ENCODE assay signal across 1 cellular context in the genomic region with DNA sequence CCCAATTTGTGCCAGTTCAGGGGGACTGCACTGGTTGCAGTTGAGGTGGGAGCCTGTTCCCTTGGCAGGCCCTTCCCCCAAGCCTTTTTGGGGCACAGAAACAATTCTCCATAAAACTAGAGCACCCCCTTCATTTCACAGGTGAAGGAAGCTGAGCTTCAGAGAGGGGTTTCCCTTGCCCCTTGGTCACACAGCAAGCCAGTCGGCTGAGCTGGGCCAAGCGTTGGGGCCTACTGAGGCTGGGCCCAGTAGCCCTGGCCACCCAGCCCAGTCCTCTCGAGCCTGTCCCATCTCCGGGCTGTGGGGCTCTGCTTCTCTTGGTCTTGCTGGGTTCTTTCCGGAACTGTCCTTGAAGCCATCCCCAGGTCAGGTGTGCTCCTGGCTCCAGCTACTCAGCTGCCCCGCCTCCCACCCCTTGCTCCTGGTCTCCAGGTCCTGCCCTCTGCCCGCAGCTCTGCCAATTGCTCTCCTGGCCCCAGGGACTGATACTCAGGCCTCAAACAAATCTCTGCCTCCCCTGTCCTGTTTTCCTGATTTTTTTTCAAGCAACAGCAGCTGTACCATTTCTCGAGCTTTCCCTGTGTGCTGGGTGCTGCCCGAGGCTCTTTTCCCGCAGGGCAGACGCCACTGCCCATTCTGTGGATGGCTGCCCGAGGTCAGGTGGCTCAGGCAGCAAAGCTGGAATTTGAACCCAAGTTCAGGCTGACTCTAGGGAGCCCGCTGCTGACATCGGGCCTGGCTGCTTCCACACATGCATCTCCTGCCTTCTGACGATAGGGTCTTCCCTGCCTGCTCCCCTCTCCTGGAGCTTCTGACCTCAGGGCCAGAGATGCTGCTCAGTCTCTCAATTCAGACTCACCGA.
TF ChIP-seq lines count a peak whose summit lies in the region.

No MANE protein-coding gene starts in this region.

TF ChIP-seq in HepG2, 621 proteins besides CTCF, POLR2A, EP300 and RAD21 (continued from another document and continues in another):
- TF ChIP-seq, protein P1, sequence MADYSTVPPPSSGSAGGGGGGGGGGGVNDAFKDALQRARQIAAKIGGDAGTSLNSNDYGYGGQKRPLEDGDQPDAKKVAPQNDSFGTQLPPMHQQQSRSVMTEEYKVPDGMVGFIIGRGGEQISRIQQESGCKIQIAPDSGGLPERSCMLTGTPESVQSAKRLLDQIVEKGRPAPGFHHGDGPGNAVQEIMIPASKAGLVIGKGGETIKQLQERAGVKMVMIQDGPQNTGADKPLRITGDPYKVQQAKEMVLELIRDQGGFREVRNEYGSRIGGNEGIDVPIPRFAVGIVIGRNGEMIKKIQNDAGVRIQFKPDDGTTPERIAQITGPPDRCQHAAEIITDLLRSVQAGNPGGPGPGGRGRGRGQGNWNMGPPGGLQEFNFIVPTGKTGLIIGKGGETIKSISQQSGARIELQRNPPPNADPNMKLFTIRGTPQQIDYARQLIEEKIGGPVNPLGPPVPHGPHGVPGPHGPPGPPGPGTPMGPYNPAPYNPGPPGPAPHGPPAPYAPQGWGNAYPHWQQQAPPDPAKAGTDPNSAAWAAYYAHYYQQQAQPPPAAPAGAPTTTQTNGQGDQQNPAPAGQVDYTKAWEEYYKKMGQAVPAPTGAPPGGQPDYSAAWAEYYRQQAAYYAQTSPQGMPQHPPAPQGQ (CRISPR knock-in tag; IDR thresholded peaks at IDR 0.05; ENCODE audit: borderline replicate concordance): no peak
- TF ChIP-seq MBNL3 (CRISPR knock-in tag; conservative IDR thresholded peaks at IDR 0.05) (no peak), SMYD3 (CRISPR knock-in tag; IDR thresholded peaks at IDR 0.05) (no peak), GATAD1 (CRISPR knock-in tag; IDR thresholded peaks at IDR 0.05) (no peak), KDM4B (CRISPR knock-in tag; IDR thresholded peaks at IDR 0.05) (no peak), NCOA2 (CRISPR knock-in tag; IDR thresholded peaks at IDR 0.05) (peak; percentile 26; the same call in 1 of the 2 replicates), ZSCAN12 (CRISPR knock-in tag; IDR thresholded peaks at IDR 0.05) (no peak), BORCS8-MEF2B (CRISPR knock-in tag; IDR thresholded peaks at IDR 0.05) (no peak), KMT2B (CRISPR knock-in tag; IDR thresholded peaks at IDR 0.05) (no peak), ZNF251 (CRISPR knock-in tag; IDR thresholded peaks at IDR 0.05) (no peak), ZNF775 (CRISPR knock-in tag; IDR thresholded peaks at IDR 0.05; ENCODE audit: borderline replicate concordance) (no peak), TCF7 (IDR thresholded peaks at IDR 0.05; ENCODE audit: low read depth) (no peak; the same call in 1 of the 2 replicates), ZNF577 (CRISPR knock-in tag; IDR thresholded peaks at IDR 0.05; ENCODE audit: borderline replicate concordance, low read depth) (no peak), ZNF207 (IDR thresholded peaks at IDR 0.05; ENCODE audit: borderline replicate concordance) (no peak), ELF4 (CRISPR knock-in tag; IDR thresholded peaks at IDR 0.05; ENCODE audit: borderline replicate concordance) (no peak), ZNF235 (CRISPR knock-in tag; IDR thresholded peaks at IDR 0.05; ENCODE audit: borderline replicate concordance) (no peak), NCOR1 (IDR thresholded peaks at IDR 0.05; ENCODE audit: borderline replicate concordance, low read length) (no peak), ZNF550 (CRISPR knock-in tag; IDR thresholded peaks at IDR 0.05; ENCODE audit: borderline replicate concordance) (no peak), FOXO1 (CRISPR knock-in tag; IDR thresholded peaks at IDR 0.05) (no peak), MED8 (CRISPR knock-in tag; IDR thresholded peaks at IDR 0.05; ENCODE audit: insufficient replicate concordance) (peak; percentile 9), ZNF124 (CRISPR knock-in tag; IDR thresholded peaks at IDR 0.05) (0 out of 2 replicates have a peak, but pooled peaks have one; percentile 32), SUZ12 (IDR thresholded peaks at IDR 0.05; ENCODE audit: low read depth, low read length) (no peak), RARA (CRISPR knock-in tag; IDR thresholded peaks at IDR 0.05) (peak; percentile 10; the same call in 1 of the 2 replicates), IRF2 (CRISPR knock-in tag; IDR thresholded peaks at IDR 0.05) (no peak), SMARCE1 (IDR thresholded peaks at IDR 0.05; ENCODE audit: borderline replicate concordance) (no peak), FOXA1 (IDR thresholded peaks at IDR 0.05) (no peak), FOXA1 (CRISPR knock-in tag; IDR thresholded peaks at IDR 0.05) (no peak), NFIC (IDR thresholded peaks at IDR 0.05; ENCODE audit: low read length) (no peak), HCFC1 (IDR thresholded peaks at IDR 0.05; ENCODE audit: low read depth, low read length) (no peak), NCOA1 (CRISPR knock-in tag; IDR thresholded peaks at IDR 0.05) (no peak), ZIK1 (CRISPR knock-in tag; IDR thresholded peaks at IDR 0.05; ENCODE audit: borderline replicate concordance, low read depth) (no peak), CENPT (CRISPR knock-in tag; IDR thresholded peaks at IDR 0.05; ENCODE audit: low read depth) (no peak), ZNF382 (CRISPR knock-in tag; IDR thresholded peaks at IDR 0.05; ENCODE audit: borderline replicate concordance) (no peak), ZNF136 (CRISPR knock-in tag; IDR thresholded peaks at IDR 0.05; ENCODE audit: low read depth) (0 out of 2 replicates have a peak, but pooled peaks have one; percentile 9), JUND (CRISPR knock-in tag; IDR thresholded peaks at IDR 0.05) (no peak), ZNF317 (CRISPR knock-in tag; IDR thresholded peaks at IDR 0.05) (no peak), ZNF569 (CRISPR knock-in tag; IDR thresholded peaks at IDR 0.05; ENCODE audit: borderline replicate concordance) (no peak), PCBP1 (IDR thresholded peaks at IDR 0.05; ENCODE audit: borderline replicate concordance, low read depth, low read length) (no peak), ZFP36L2 (CRISPR knock-in tag; IDR thresholded peaks at IDR 0.05) (no peak), ZNF660 (CRISPR knock-in tag; IDR thresholded peaks at IDR 0.05; ENCODE audit: borderline replicate concordance, low read depth) (no peak), KLF16 (CRISPR knock-in tag; IDR thresholded peaks at IDR 0.05) (no peak), ZNF337 (CRISPR knock-in tag; IDR thresholded peaks at IDR 0.05; ENCODE audit: borderline replicate concordance, low read depth) (peak; percentile 31; the same call in 1 of the 2 replicates), CREM (IDR thresholded peaks at IDR 0.05) (peak; percentile 13; the same call in 1 of the 2 replicates), CREM (CRISPR knock-in tag; IDR thresholded peaks at IDR 0.05) (no peak), ARNTL (CRISPR knock-in tag; IDR thresholded peaks at IDR 0.05) (no peak), KDM1A (CRISPR knock-in tag; IDR thresholded peaks at IDR 0.05) (peak; percentile 54; the same call in 1 of the 2 replicates), NR3C1 (CRISPR knock-in tag; IDR thresholded peaks at IDR 0.05) (no peak), ZNF441 (CRISPR knock-in tag; IDR thresholded peaks at IDR 0.05; ENCODE audit: borderline replicate concordance) (no peak), ZNF841 (CRISPR knock-in tag; IDR thresholded peaks at IDR 0.05; ENCODE audit: borderline replicate concordance) (no peak), MTF1 (CRISPR knock-in tag; IDR thresholded peaks at IDR 0.05) (no peak)
- TF ChIP-seq, protein P2, sequence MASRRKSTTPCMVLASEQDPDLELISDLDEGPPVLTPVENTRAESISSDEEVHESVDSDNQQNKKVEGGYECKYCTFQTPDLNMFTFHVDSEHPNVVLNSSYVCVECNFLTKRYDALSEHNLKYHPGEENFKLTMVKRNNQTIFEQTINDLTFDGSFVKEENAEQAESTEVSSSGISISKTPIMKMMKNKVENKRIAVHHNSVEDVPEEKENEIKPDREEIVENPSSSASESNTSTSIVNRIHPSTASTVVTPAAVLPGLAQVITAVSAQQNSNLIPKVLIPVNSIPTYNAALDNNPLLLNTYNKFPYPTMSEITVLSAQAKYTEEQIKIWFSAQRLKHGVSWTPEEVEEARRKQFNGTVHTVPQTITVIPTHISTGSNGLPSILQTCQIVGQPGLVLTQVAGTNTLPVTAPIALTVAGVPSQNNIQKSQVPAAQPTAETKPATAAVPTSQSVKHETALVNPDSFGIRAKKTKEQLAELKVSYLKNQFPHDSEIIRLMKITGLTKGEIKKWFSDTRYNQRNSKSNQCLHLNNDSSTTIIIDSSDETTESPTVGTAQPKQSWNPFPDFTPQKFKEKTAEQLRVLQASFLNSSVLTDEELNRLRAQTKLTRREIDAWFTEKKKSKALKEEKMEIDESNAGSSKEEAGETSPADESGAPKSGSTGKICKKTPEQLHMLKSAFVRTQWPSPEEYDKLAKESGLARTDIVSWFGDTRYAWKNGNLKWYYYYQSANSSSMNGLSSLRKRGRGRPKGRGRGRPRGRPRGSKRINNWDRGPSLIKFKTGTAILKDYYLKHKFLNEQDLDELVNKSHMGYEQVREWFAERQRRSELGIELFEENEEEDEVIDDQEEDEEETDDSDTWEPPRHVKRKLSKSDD (CRISPR knock-in tag; IDR thresholded peaks at IDR 0.05; ENCODE audit: low read depth): peak; percentile 48; the same call in 1 of the 2 replicates
- TF ChIP-seq, protein P3, sequence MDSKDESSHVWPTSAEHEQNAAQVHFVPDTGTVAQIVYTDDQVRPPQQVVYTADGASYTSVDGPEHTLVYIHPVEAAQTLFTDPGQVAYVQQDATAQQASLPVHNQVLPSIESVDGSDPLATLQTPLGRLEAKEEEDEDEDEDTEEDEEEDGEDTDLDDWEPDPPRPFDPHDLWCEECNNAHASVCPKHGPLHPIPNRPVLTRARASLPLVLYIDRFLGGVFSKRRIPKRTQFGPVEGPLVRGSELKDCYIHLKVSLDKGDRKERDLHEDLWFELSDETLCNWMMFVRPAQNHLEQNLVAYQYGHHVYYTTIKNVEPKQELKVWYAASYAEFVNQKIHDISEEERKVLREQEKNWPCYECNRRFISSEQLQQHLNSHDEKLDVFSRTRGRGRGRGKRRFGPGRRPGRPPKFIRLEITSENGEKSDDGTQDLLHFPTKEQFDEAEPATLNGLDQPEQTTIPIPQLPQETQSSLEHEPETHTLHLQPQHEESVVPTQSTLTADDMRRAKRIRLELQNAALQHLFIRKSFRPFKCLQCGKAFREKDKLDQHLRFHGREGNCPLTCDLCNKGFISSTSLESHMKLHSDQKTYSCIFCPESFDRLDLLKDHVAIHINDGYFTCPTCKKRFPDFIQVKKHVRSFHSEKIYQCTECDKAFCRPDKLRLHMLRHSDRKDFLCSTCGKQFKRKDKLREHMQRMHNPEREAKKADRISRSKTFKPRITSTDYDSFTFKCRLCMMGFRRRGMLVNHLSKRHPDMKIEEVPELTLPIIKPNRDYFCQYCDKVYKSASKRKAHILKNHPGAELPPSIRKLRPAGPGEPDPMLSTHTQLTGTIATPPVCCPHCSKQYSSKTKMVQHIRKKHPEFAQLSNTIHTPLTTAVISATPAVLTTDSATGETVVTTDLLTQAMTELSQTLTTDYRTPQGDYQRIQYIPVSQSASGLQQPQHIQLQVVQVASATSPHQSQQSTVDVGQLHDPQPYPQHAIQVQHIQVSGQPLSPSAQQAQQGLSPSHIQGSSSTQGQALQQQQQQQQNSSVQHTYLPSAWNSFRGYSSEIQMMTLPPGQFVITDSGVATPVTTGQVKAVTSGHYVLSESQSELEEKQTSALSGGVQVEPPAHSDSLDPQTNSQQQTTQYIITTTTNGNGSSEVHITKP (CRISPR knock-in tag; IDR thresholded peaks at IDR 0.05; ENCODE audit: low read depth): no peak
- TF ChIP-seq, protein P4, sequence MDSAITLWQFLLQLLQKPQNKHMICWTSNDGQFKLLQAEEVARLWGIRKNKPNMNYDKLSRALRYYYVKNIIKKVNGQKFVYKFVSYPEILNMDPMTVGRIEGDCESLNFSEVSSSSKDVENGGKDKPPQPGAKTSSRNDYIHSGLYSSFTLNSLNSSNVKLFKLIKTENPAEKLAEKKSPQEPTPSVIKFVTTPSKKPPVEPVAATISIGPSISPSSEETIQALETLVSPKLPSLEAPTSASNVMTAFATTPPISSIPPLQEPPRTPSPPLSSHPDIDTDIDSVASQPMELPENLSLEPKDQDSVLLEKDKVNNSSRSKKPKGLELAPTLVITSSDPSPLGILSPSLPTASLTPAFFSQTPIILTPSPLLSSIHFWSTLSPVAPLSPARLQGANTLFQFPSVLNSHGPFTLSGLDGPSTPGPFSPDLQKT (CRISPR knock-in tag; IDR thresholded peaks at IDR 0.05; ENCODE audit: borderline replicate concordance): no peak
- TF ChIP-seq, protein P5, sequence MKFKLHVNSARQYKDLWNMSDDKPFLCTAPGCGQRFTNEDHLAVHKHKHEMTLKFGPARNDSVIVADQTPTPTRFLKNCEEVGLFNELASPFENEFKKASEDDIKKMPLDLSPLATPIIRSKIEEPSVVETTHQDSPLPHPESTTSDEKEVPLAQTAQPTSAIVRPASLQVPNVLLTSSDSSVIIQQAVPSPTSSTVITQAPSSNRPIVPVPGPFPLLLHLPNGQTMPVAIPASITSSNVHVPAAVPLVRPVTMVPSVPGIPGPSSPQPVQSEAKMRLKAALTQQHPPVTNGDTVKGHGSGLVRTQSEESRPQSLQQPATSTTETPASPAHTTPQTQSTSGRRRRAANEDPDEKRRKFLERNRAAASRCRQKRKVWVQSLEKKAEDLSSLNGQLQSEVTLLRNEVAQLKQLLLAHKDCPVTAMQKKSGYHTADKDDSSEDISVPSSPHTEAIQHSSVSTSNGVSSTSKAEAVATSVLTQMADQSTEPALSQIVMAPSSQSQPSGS (CRISPR knock-in tag; IDR thresholded peaks at IDR 0.05): no peak
- TF ChIP-seq, protein P6, sequence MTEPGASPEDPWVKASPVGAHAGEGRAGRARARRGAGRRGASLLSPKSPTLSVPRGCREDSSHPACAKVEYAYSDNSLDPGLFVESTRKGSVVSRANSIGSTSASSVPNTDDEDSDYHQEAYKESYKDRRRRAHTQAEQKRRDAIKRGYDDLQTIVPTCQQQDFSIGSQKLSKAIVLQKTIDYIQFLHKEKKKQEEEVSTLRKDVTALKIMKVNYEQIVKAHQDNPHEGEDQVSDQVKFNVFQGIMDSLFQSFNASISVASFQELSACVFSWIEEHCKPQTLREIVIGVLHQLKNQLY (CRISPR knock-in tag; IDR thresholded peaks at IDR 0.05): no peak
- TF ChIP-seq, protein P7, sequence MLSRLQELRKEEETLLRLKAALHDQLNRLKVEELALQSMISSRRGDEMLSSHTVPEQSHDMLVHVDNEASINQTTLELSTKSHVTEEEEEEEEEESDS (CRISPR knock-in tag; IDR thresholded peaks at IDR 0.05; ENCODE audit: borderline replicate concordance): no peak
- TF ChIP-seq, protein P8, sequence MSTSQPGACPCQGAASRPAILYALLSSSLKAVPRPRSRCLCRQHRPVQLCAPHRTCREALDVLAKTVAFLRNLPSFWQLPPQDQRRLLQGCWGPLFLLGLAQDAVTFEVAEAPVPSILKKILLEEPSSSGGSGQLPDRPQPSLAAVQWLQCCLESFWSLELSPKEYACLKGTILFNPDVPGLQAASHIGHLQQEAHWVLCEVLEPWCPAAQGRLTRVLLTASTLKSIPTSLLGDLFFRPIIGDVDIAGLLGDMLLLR (CRISPR knock-in tag; IDR thresholded peaks at IDR 0.05): no peak
